ENCODE assay signal across 8 cellular contexts in the genomic region with DNA sequence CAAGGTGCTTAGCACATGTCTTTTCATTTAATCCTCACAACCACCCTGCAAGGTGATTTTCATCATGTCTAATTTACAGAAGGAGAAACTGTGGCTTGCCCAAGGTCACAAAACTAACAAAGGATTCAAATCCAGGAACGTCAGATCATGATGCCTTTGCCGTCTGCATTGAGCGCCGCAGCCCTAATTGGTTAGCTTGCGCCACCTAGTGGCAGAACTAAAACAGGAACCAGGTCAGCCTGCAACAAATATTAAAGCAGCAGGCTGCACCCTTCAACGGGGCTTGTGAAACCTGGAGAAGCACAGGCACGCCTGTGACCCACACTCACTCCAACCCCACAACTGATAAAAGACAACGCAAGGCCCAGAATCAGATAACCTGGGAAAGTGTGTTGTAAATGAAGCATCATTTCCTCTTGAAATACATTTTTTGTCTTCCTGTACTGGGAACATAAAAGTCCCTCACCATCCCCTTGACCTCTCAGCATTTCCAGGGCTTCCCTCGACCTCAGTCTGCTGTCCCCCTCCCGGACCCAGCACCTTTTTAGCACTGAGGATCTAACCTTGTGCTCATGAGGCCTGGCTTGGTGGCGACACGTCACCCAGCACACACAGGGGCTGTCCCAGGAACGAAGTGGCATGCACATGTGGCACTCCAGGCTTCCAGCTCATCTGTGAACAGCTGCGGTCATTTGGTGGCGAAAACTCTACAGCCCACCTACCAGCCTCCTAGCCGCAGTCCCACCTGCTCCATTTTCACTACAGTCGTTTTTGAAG. TPM values are rescaled to one million over a fixed set of nuclear protein-coding genes. Genes with fewer than 3 reads are reported as not detected.
DNase-seq lines count a peak whose midpoint lies in the region; ATAC-seq, FAIRE-seq and TF ChIP-seq lines count a peak whose summit lies in the region.

No MANE protein-coding gene starts in this region.

- H3K9me1 ChIP-seq in keratinocyte (ENCODE audit: control insufficient read depth, extremely low read depth, insufficient read depth, low read length) = no peaks in the 10 kb centered on the region

- no peaks in the 10 kb centered on the region for H3K79me2 ChIP-seq in keratinocyte (ENCODE audit: control insufficient read depth, insufficient read depth, low read length)

- H3K27ac ChIP-seq in VCaP (no peak overlapping the region; the same call in 1 of the 2 replicates), breast epithelium (no peak overlapping the region), keratinocyte (ENCODE audit: control insufficient read depth, insufficient read depth, low read length) (no peak overlapping the region)

- peak overlapping the region; percentile 25 for H3K4me2 ChIP-seq in keratinocyte (ENCODE audit: control insufficient read depth, extremely low read depth, insufficient read depth, low read depth, low read length)

- intact Hi-C loops in breast epithelium (cut with DNase I; ENCODE audit: low total_unique reads) = loop anchor here (1.0 kb wide), 1 partner anchor 9 kb away; no protein-coding TSS in a partner anchor

- no peaks in the 10 kb centered on the region for H3K36me3 ChIP-seq in breast epithelium
- H3K36me3 ChIP-seq in keratinocyte (ENCODE audit: control insufficient read depth in 2 of 2, extremely low read depth in 1 of 2, insufficient read depth in 2 of 2, low read length in 2 of 2) = no peaks in the 10 kb centered on the region

- H3K9me3 ChIP-seq in breast epithelium (no peaks in the 10 kb centered on the region), keratinocyte (ENCODE audit: control insufficient read depth, low read depth, low read length) (no peaks in the 10 kb centered on the region)

- no peaks in the 10 kb centered on the region for H4K20me1 ChIP-seq in keratinocyte (ENCODE audit: control insufficient read depth, extremely low read depth, insufficient read depth, low read length)

- TF ChIP-seq POLR2A in breast epithelium (IDR thresholded peaks at IDR 0.05) = no peak

- H3K27me3 ChIP-seq in breast epithelium (no peaks in the 10 kb centered on the region), keratinocyte (ENCODE audit: control insufficient read depth, extremely low read depth, insufficient read depth, low read length) (no peaks in the 10 kb centered on the region)

- peak; percentile 74 for ATAC-seq in GM18861 (IDR thresholded peaks at IDR 0.05; ENCODE audit: unreplicated experiment)
- ATAC-seq in HG03060 (IDR thresholded peaks at IDR 0.05; ENCODE audit: low read depth, unreplicated experiment) = peak; percentile 80

- TF ChIP-seq CTCF in VCaP (conservative IDR thresholded peaks at IDR 0.05) (peak; percentile 98), breast epithelium (IDR thresholded peaks at IDR 0.05) (peak; percentile 84 to 90 (median 89)), keratinocyte (optimal IDR thresholded peaks at IDR 0.05 in 1 of 3, IDR thresholded peaks at IDR 0.05 in 1 of 3, conservative IDR thresholded peaks at IDR 0.05 in 1 of 3; ENCODE audit: extremely low read depth in 1 of 3, insufficient read depth in 2 of 3, low read length in 3 of 3) (peak; percentile 88 to 95 (median 91))

- no peaks in the 10 kb centered on the region for H3K4me1 ChIP-seq in breast epithelium
- H3K4me1 ChIP-seq in keratinocyte (ENCODE audit: control insufficient read depth, extremely low read depth, insufficient read depth, low read length) = no peaks in the 10 kb centered on the region

- no peak overlapping the region for H2AFZ ChIP-seq in keratinocyte (ENCODE audit: control insufficient read depth, low read length)

- H3K9ac ChIP-seq in keratinocyte (ENCODE audit: control insufficient read depth, extremely low read depth, insufficient read depth, low read length) = no peak overlapping the region

- peak; percentile 80 for FAIRE-seq in keratinocyte (lab: Jason Lieb, UNC)

- DNase-seq in AG08395 (ENCODE audit: low spot score) = peak; percentile 85
- DNase-seq in NCI-H2171 (lab: John Stamatoyannopoulos, UW) = peak; percentile 52
- DNase-seq in breast epithelium (ENCODE audit: low spot score in 2 of 2) = peak; percentile 73 to 74
- DNase-seq in keratinocyte (ENCODE audit: low read depth, low spot score) = no peak
- peak; percentile 44 to 59 for DNase-seq in stimulated activated CD4-positive, alpha-beta T cell treated with anti-CD3 and anti-CD28 coated beads, Interleukin-1b, Interleukin-23, amount 100 ng/mL, for 1 hour (ENCODE audit: low read depth in 2 of 2)

- H3K4me3 ChIP-seq in breast epithelium (no peak overlapping the region), keratinocyte (ENCODE audit: control insufficient read depth in 2 of 3, extremely low read depth in 1 of 3, insufficient read depth in 2 of 3, low read depth in 1 of 3, low read length in 3 of 3) (no peak overlapping the region)

- dilution Hi-C loops in keratinocyte (cut with MboI; ENCODE audit: extremely low pct_ligation_motif_present, low sequenced_read_pairs) = no loop called here

RNA-seq across cellular contexts. Expression of gene DPH3, which starts 17.3 kb away (rescaled TPM):
- 10 to 100 TPM; 17.7 to 33.6 (median 21.0) TPM for total RNA-seq in breast epithelium
- 17.4 to 36.7 TPM (median 23.4 TPM) in 3 replicates for polyA plus RNA-seq in keratinocyte
- polyA plus RNA-seq in keratinocyte (2011; ENCODE audit: low read depth) = 11.6 TPM
- polyA plus RNA-seq in keratinocyte (2011; cell fraction: cytosol; rRNA removed) = 17.2 and 38.1 TPM in 2 replicates
- polyA plus RNA-seq in keratinocyte (2011; cell fraction: nucleus; rRNA removed) = 5.2 and 7.8 TPM in 2 replicates
- polyA plus RNA-seq in keratinocyte (2012; ENCODE audit: low replicate concordance) = 26.0 and 33.8 TPM in 2 replicates
- 6.3 to 13.6 TPM (median 12.1 TPM) in 3 replicates for polyA minus RNA-seq in keratinocyte
- 21.5 TPM for polyA minus RNA-seq in keratinocyte (2011; cell fraction: cytosol; rRNA and poly(A)+ RNA removed)
- 2.8 and 4.3 TPM in 2 replicates for polyA minus RNA-seq in keratinocyte (2011; cell fraction: nucleus; rRNA and poly(A)+ RNA removed)

RNA-seq across cellular contexts. Expression of gene OXNAD1, which starts 17.5 kb away (rescaled TPM):
- total RNA-seq in breast epithelium = 10 to 100 TPM; 13.1 to 22.8 (median 15.7) TPM
- polyA plus RNA-seq in keratinocyte = 11.8 to 15.2 TPM (median 13.0 TPM) in 3 replicates
- 5.4 TPM for polyA plus RNA-seq in keratinocyte (2011; ENCODE audit: low read depth)
- 10.8 and 12.8 TPM in 2 replicates for polyA plus RNA-seq in keratinocyte (2011; cell fraction: cytosol; rRNA removed)
- 10.4 and 13.0 TPM in 2 replicates for polyA plus RNA-seq in keratinocyte (2011; cell fraction: nucleus; rRNA removed)
- polyA plus RNA-seq in keratinocyte (2012; ENCODE audit: low replicate concordance) = 9.6 TPM in 2 replicates
- polyA minus RNA-seq in keratinocyte = 7.9 to 16.0 TPM (median 13.3 TPM) in 3 replicates
- polyA minus RNA-seq in keratinocyte (2011; cell fraction: cytosol; rRNA and poly(A)+ RNA removed) = 10.2 TPM
- polyA minus RNA-seq in keratinocyte (2011; cell fraction: nucleus; rRNA and poly(A)+ RNA removed) = 6.4 and 11.9 TPM in 2 replicates
